In the genomic region with DNA sequence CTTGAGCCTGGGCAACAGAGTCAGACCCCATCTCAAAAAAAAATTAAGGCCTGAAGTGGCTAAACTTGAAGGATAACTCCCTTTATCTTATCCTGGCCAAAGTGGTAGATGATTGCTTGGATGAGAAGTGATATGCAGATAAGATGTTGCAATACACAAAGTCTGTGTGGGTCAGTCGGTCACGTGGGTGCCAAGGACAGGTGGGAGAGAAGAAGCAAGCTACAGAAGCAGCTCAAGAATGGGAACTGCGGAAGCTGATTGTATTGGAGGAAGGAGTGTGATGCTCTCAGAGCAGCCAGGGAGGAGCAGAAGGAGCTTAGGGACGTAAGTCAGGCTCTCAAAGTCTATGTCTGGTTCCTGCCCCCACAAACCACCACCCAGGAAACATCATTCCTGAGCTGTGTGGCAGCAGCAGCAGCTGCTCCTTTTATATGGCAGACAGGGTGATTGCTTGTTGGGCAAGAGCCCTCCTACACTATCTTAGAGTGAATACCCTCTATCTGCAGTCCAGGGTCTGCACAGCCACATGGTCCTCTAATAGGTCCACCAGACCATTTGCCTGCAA, we compare ENCODE assay signal across 2 cellular contexts.
TF ChIP-seq lines count a peak whose summit lies in the region.

No MANE protein-coding gene starts in this region.

TF ChIP-seq in IMR-90, 13 proteins besides CTCF, POLR2A, EP300 and RAD21:
- peak; percentile 55 for TF ChIP-seq CEBPB (IDR thresholded peaks at IDR 0.05; ENCODE audit: low read depth, low read length)
- no peak for TF ChIP-seq CHD1 (IDR thresholded peaks at IDR 0.05; ENCODE audit: low read depth, low read length)
TF ChIP-seq in IMR-90: peak in this region for 1.

TF ChIP-seq in K562, 482 proteins besides CTCF, POLR2A, EP300 and RAD21:
- TF ChIP-seq HOXB6 (CRISPR knock-in tag; IDR thresholded peaks at IDR 0.05; ENCODE audit: borderline replicate concordance): no peak
- TF ChIP-seq PHB2 (IDR thresholded peaks at IDR 0.05; ENCODE audit: low read depth): no peak
- no peak for TF ChIP-seq DMBX1 (CRISPR knock-in tag; IDR thresholded peaks at IDR 0.05; ENCODE audit: borderline replicate concordance)
- TF ChIP-seq GTF2E2 (tag; IDR thresholded peaks at IDR 0.05): no peak
- peak; percentile 9; the same call in 1 of the 2 replicates for TF ChIP-seq CEBPB (tag; IDR thresholded peaks at IDR 0.05)
